Comparison of ENCODE assay signal across 15 cellular contexts in the genomic region with DNA sequence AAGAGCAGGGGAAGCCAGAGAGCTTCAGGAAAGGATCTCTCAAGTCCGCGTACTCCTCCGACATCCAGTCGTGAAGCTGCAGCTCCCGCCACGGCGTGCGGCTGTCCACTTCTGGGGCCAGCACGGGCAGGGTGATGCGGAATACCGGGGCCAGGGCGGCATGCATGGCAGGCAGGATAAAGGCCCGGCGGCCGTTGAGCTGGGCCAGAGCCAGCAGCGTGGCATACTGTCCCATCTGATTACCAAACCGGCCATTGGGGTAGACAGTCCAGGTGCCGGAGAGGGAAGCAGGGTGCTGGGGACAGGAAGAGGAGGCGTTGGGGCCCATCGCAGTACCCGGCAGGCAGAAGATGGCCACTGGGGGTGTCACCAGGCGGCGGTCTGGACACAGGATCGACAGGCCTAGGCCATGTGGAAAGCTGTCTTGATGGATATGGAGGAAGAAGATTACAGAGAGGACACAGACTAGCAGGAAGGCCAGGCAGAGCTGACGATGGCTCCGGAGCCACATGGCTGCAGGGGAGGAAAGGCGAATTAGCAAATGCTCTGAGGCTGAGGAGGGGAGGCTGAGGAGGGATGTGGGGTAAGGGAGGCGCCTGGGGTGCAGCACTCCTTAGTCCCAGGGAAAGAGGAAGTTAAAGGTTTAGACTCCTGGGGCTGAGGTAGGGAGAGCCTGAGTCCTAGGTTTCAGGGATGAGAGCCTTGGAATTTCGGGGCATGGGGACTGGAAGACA. TPM values are rescaled to one million over a fixed set of nuclear protein-coding genes. Genes with fewer than 3 reads are reported as not detected.
A peak's percentile ranks its signal among the peaks of the same experiment; 100 is the strongest.
DNase-seq lines count a peak whose midpoint lies in the region; ATAC-seq and TF ChIP-seq lines count a peak whose summit lies in the region.
"Had no signal": no experiment of that assay in that cellular context is flagged by ENCODE, and none has a peak within 500 bp of the region (broad histone marks: within the 10 kb centered on the region; RNA-seq: fewer than 3 reads in every experiment).

No MANE protein-coding gene starts in this region.

- H2BK12ac ChIP-seq in H9 (ENCODE audit: insufficient read length, low read depth, low read length) = no peak overlapping the region

- H3K18ac ChIP-seq in H9 (ENCODE audit: insufficient read length, low read depth, low read length) = no peak overlapping the region
- no peak overlapping the region for H3K18ac ChIP-seq in mesendoderm (ENCODE audit: low read length)

- no peak overlapping the region for H2AK5ac ChIP-seq in H9 (ENCODE audit: insufficient read length, low read length)
- no peak overlapping the region for H2AK5ac ChIP-seq in mesendoderm (ENCODE audit: low read length)

- H3K4me1 ChIP-seq in BLaER1 = peaks cover 81% of the 10 kb centered on the region
- peaks cover 12% of the 10 kb centered on the region; the same call in 1 of the 2 replicates for H3K4me1 ChIP-seq in H9 (ENCODE audit: insufficient read depth, low read length)
- no peaks in the 10 kb centered on the region for H3K4me1 ChIP-seq in mesendoderm (ENCODE audit: control insufficient read depth, low read depth, low read length)
- H3K4me1 ChIP-seq in aorta (ENCODE audit: control insufficient read depth in 1 of 2, insufficient read depth in 2 of 2, low read length in 2 of 2) = no peaks in the 10 kb centered on the region

- H4K8ac ChIP-seq in H9 (replicated peaks; ENCODE audit: insufficient read length, low read depth, low read length) = no peak overlapping the region
- no peak overlapping the region for H4K8ac ChIP-seq in mesendoderm (ENCODE audit: low read depth, low read length)

- H3K9me3 Mint-ChIP-seq in H9 (no peaks in the 10 kb centered on the region; a peak in 2 of 5 replicates), activated B cell treated with CpG ODN at 0.5 μM for 24 hours (no peaks in the 10 kb centered on the region)

- H3K79me2 ChIP-seq in H9 (ENCODE audit: insufficient read depth, low read length) = peaks cover 4% of the 10 kb centered on the region; the same call in 1 of the 2 replicates
- peaks cover 4% of the 10 kb centered on the region for H3K79me2 ChIP-seq in mesendoderm (ENCODE audit: control insufficient read depth, insufficient read depth, low read length)

- H2BK120ac ChIP-seq in H9 (ENCODE audit: low read depth, low read length, poor library complexity, severe bottlenecking) (no peak overlapping the region), mesendoderm (ENCODE audit: low read depth, low read length) (no peak overlapping the region)

- peaks cover 13% of the 10 kb centered on the region for H3K23me2 ChIP-seq in H9 (ENCODE audit: insufficient read length, low read depth, low read length, poor library complexity, severe bottlenecking)

- H3K27me3 ChIP-seq in BLaER1 (peaks cover 30% of the 10 kb centered on the region), H9 (ENCODE audit: insufficient read depth, low read length) (no peaks in the 10 kb centered on the region), mesendoderm (ENCODE audit: insufficient read depth, low read length, poor library complexity) (no peaks in the 10 kb centered on the region), aorta (ENCODE audit: control insufficient read depth in 1 of 2, insufficient read depth in 2 of 2, low read length in 1 of 2) (no peaks in the 10 kb centered on the region)
- H3K27me3 ChIP-seq: suprapubic skin had no signal

- H3K4me1 Mint-ChIP-seq in H9 (peaks cover 41 to 50% of the 10 kb centered on the region in 2 experiments), activated B cell treated with CpG ODN at 0.5 μM for 24 hours (peaks cover 12% of the 10 kb centered on the region)

- no peak overlapping the region for H3T11ph ChIP-seq in H9 (ENCODE audit: low read length)

- H3K56ac ChIP-seq in H9 (ENCODE audit: insufficient read length, low read depth, low read length) (no peak overlapping the region), mesendoderm (ENCODE audit: low read length) (peak overlapping the region; percentile 44)

- ATAC-seq in activated B cell treated with CpG ODN at 0.5 μM for 24 hours (ENCODE audit: low read depth) = no peak
- no peak for ATAC-seq in aorta (ENCODE audit: low FRiP score)
- ATAC-seq: right cardiac atrium had no signal

- H3K36me3 ChIP-seq in BLaER1 (peaks cover 16% of the 10 kb centered on the region), mesendoderm (ENCODE audit: control insufficient read depth, insufficient read depth, low read length) (peaks cover 2% of the 10 kb centered on the region), aorta (ENCODE audit: control insufficient read depth in 1 of 2, insufficient read depth in 2 of 2, low read length in 1 of 2) (no peaks in the 10 kb centered on the region)

- H3K4me3 ChIP-seq in BLaER1 = no peak overlapping the region
- no peak overlapping the region for H3K4me3 ChIP-seq in mesendoderm (ENCODE audit: low read length)
- no peak overlapping the region for H3K4me3 ChIP-seq in aorta (ENCODE audit: low read length in 2 of 2)

- peaks cover 21 to 33% (median 30%) of the 10 kb centered on the region in 3 experiments; a peak in 6 of 7 replicates for H3K36me3 Mint-ChIP-seq in H9 (ENCODE audit: insufficient read depth in 1 of 3, low read depth in 3 of 3)
- no peaks in the 10 kb centered on the region for H3K36me3 Mint-ChIP-seq in activated B cell treated with CpG ODN at 0.5 μM for 24 hours (ENCODE audit: low read depth)

- H3K27ac Mint-ChIP-seq in H9 = peak overlapping the region; percentile 45 to 61 (median 59); a peak in 5 of 7 replicates
- no peak overlapping the region for H3K27ac Mint-ChIP-seq in activated B cell treated with CpG ODN at 0.5 μM for 24 hours

- H3K4me2 ChIP-seq in BLaER1 (peak overlapping the region; percentile 96), H9 (ENCODE audit: insufficient read depth, insufficient read length, low read length) (peak overlapping the region; percentile 97), mesendoderm (ENCODE audit: low read length) (no peak overlapping the region)

- DNase-seq in H9 (no peak), activated B cell treated with CpG ODN at 0.5 μM for 24 hours (no peak), mesendoderm (no peak), aorta (no peak), GM19238 (ENCODE audit: insufficient read length, low spot score) (no peak), NOMO-1 treated with dmso at 0.1 percent for 144 hours (lab: John Stamatoyannopoulos, UW; ENCODE audit: unreplicated experiment) (no peak)
- DNase-seq in effector CD4-positive, alpha-beta T cell = no peak
- DNase-seq: erythroblast, GF-D8, hypothalamus, T1000 had no signal

- peaks cover 10% of the 10 kb centered on the region for H3K27me3 Mint-ChIP-seq in H9 (ENCODE audit: low read depth)
- peaks cover 41% of the 10 kb centered on the region for H3K27me3 Mint-ChIP-seq in activated B cell treated with CpG ODN at 0.5 μM for 24 hours

- H3K9ac ChIP-seq in BLaER1 (no peak overlapping the region), H9 (ENCODE audit: extremely low read depth, insufficient read length, low read length) (no peak overlapping the region), mesendoderm (ENCODE audit: low read length) (no peak overlapping the region)

- no peak overlapping the region for H4K5ac ChIP-seq in H9 (ENCODE audit: insufficient read length, low read depth, low read length)
- no peak overlapping the region for H4K5ac ChIP-seq in mesendoderm (ENCODE audit: low read length)

- H3K9me3 ChIP-seq in BLaER1 (no peaks in the 10 kb centered on the region), H9 (ENCODE audit: control insufficient read depth, low read depth, low read length) (no peaks in the 10 kb centered on the region), aorta (ENCODE audit: control insufficient read depth, low read length) (no peaks in the 10 kb centered on the region)
- H3K9me3 ChIP-seq: suprapubic skin had no signal

- H3K14ac ChIP-seq in H9 (ENCODE audit: insufficient read depth, low read length) = no peak overlapping the region

- H4K20me1 ChIP-seq in BLaER1 = no peaks in the 10 kb centered on the region
- H4K20me1 ChIP-seq in H9 (ENCODE audit: control insufficient read depth, insufficient read depth, insufficient read length) = no peaks in the 10 kb centered on the region

- H3K79me1 ChIP-seq in H9 (ENCODE audit: insufficient read depth, low read depth, low read length, poor library complexity, severe bottlenecking) (peaks cover 6% of the 10 kb centered on the region), mesendoderm (ENCODE audit: low read length) (peaks cover 3% of the 10 kb centered on the region)

- H2BK5ac ChIP-seq in H9 (ENCODE audit: insufficient read length, low read length) = no peak overlapping the region
- no peak overlapping the region for H2BK5ac ChIP-seq in mesendoderm (ENCODE audit: low read length)

- H4K91ac ChIP-seq in H9 (ENCODE audit: insufficient read length, low read depth, low read length) = no peak overlapping the region

- no peak overlapping the region for H2BK15ac ChIP-seq in H9 (ENCODE audit: low read depth, low read length)
- H2BK15ac ChIP-seq in mesendoderm (replicated peaks; ENCODE audit: low read depth) = no peak overlapping the region

- no peak overlapping the region for H2BK20ac ChIP-seq in H9 (ENCODE audit: low read depth, low read length, poor library complexity, severe bottlenecking)

- POLR2A ChIA-PET in activated B cell treated with CpG ODN at 0.5 μM for 24 hours (lab: Charles Lee) = no interaction called here

- no peak overlapping the region for H2AFZ ChIP-seq in H9 (ENCODE audit: low read length)

- no peak overlapping the region for H3K23ac ChIP-seq in H9 (ENCODE audit: insufficient read length, low read depth, low read length)
- H3K23ac ChIP-seq in mesendoderm (ENCODE audit: low read length) = no peak overlapping the region

- WGBS in H9 (ENCODE audit: extremely low coverage, insufficient read length, low lambda C conversion rate) = no CpG with 5 or more reads among the region's 29 CpGs
- no CpG with 5 or more reads among the region's 29 CpGs for WGBS in mesendoderm (ENCODE audit: extremely low coverage, insufficient coverage, low lambda C conversion rate)
- 93 to 95% methylated on average over 29 of the region's 29 CpGs for WGBS in aorta, 2 donors

- H3K4me3 Mint-ChIP-seq in H9 (peak overlapping the region; percentile 84 to 94), activated B cell treated with CpG ODN at 0.5 μM for 24 hours (peak overlapping the region; percentile 20)

- H3K27ac ChIP-seq in BLaER1 (no peak overlapping the region), H9 (ENCODE audit: insufficient read length, low read depth, low read length) (no peak overlapping the region), mesendoderm (ENCODE audit: low read depth, low read length) (no peak overlapping the region), aorta (ENCODE audit: low read depth in 1 of 2, low read length in 2 of 2) (no peak overlapping the region)
- H3K27ac ChIP-seq: suprapubic skin had no signal

- H3K4ac ChIP-seq in H9 (ENCODE audit: low read depth, low read length) = no peak overlapping the region
- H3K4ac ChIP-seq in mesendoderm (ENCODE audit: low read depth, low read length) = no peak overlapping the region

- CTCF ChIA-PET in activated B cell treated with CpG ODN at 0.5 μM for 24 hours (lab: Charles Lee) = no interaction called here

- no peak for TF ChIP-seq CTCF in H9 (conservative IDR thresholded peaks at IDR 0.05)
- no peak for TF ChIP-seq CTCF in activated B cell treated with CpG ODN at 0.5 μM for 24 hours (IDR thresholded peaks at IDR 0.05)

- intact Hi-C loops in activated B cell treated with CpG ODN at 0.5 μM for 24 hours (cut with micrococcal nuclease) (no loop called here), aorta (cut with DNase I) (no loop called here)

RNA-seq across cellular contexts. Expression of gene FUT1, which starts 1.5 kb away (rescaled TPM):
- 15.9 and 16.1 TPM in 2 replicates for total RNA-seq in H9 (2021)
- not detected in 2 replicates for total RNA-seq in activated B cell treated with CpG ODN at 0.5 μM for 24 hours
- polyA plus RNA-seq in mesendoderm (2013, experiment 1 of 2) = 3.4 TPM
- polyA plus RNA-seq in mesendoderm (2013, experiment 2 of 2) = 3.4 TPM
- 1 to 10 TPM; 2.3 to 4.4 TPM for total RNA-seq in aorta
- polyA plus RNA-seq in aorta = under 1 TPM in 1 of 2 donors, not detected in 1; 0.05 TPM
- total RNA-seq: mononuclear cell had no signal

RNA-seq across cellular contexts. Expression of gene IZUMO1, which starts 4.2 kb away (rescaled TPM):
- total RNA-seq in H9 (2021) = 2.6 and 3.7 TPM in 2 replicates
- not detected in 2 replicates for total RNA-seq in activated B cell treated with CpG ODN at 0.5 μM for 24 hours
- polyA plus RNA-seq in mesendoderm (2013, experiment 1 of 2) = 0.45 TPM
- 0.24 TPM for polyA plus RNA-seq in mesendoderm (2013, experiment 2 of 2)
- 1 to 10 TPM in 1 of 2 donors, under 1 TPM in 1; 0.66 to 1.6 TPM for total RNA-seq in aorta
- polyA plus RNA-seq in aorta = under 1 TPM in 1 of 2 donors, not detected in 1; 0.10 TPM
- total RNA-seq: mononuclear cell had no signal

RNA-seq across cellular contexts. Expression of gene FGF21, which starts 4.4 kb away (rescaled TPM):
- total RNA-seq in H9 (2021) (0.55 and 0.90 TPM in 2 replicates), activated B cell treated with CpG ODN at 0.5 μM for 24 hours (not detected in 2 replicates), aorta (not detected)
- 0.46 TPM for polyA plus RNA-seq in mesendoderm (2013, experiment 1 of 2)
- 0.48 TPM for polyA plus RNA-seq in mesendoderm (2013, experiment 2 of 2)
- not detected for polyA plus RNA-seq in aorta
- total RNA-seq: mononuclear cell, right cardiac atrium, suprapubic skin had no signal
- polyA plus RNA-seq: right cardiac atrium had no signal

RNA-seq across cellular contexts. Expression of gene RASIP1, which starts 10.5 kb away (rescaled TPM):
- total RNA-seq in H9 (2021) = 2.4 and 2.8 TPM in 2 replicates
- 0.07 and 0.12 TPM in 2 replicates for total RNA-seq in activated B cell treated with CpG ODN at 0.5 μM for 24 hours
- 3.3 TPM for polyA plus RNA-seq in mesendoderm (2013, experiment 1 of 2)
- 3.7 TPM for polyA plus RNA-seq in mesendoderm (2013, experiment 2 of 2)
- 10 to 100 TPM; 15.4 to 31.2 TPM for total RNA-seq in aorta
- 1 to 10 TPM; 1.8 to 3.4 TPM for polyA plus RNA-seq in aorta

RNA-seq across cellular contexts. Expression of gene MAMSTR, which starts 31.4 kb away (rescaled TPM):
- total RNA-seq in H9 (2021) = 1.4 and 1.6 TPM in 2 replicates
- 0.37 and 0.78 TPM in 2 replicates for total RNA-seq in activated B cell treated with CpG ODN at 0.5 μM for 24 hours
- polyA plus RNA-seq in mesendoderm (2013, experiment 1 of 2) = 0.69 TPM
- polyA plus RNA-seq in mesendoderm (2013, experiment 2 of 2) = 0.71 TPM
- 1 to 10 TPM in 1 of 2 donors, under 1 TPM in 1; 0.58 to 3.7 TPM for total RNA-seq in aorta
- polyA plus RNA-seq in aorta = 1 to 10 TPM in 1 of 2 donors, under 1 TPM in 1; 1.00 to 3.3 TPM
